8 cellular contexts compared by ENCODE assay signal in genomic region chr11:120432056-120433018, GRCh38.
DNase-seq lines count a peak whose midpoint lies in the region; ATAC-seq and TF ChIP-seq lines count a peak whose summit lies in the region.

No MANE protein-coding gene starts in this region.

- no peak overlapping the region for H4K8ac ChIP-seq in mesenchymal stem cell (ENCODE audit: low read length)

- peaks cover 7% of the 10 kb centered on the region for H3K79me1 ChIP-seq in mesenchymal stem cell (replicated peaks; ENCODE audit: low read length, poor library complexity, severe bottlenecking)

- no peak overlapping the region for H2AFZ ChIP-seq in mesenchymal stem cell (ENCODE audit: low read depth, low read length)

- intact Hi-C loops in breast epithelium (cut with DNase I; ENCODE audit: low total_unique reads), result no loop called here

- H2AK5ac ChIP-seq in mesenchymal stem cell (ENCODE audit: low read length, severe bottlenecking), result no peak overlapping the region

- H3K14ac ChIP-seq in mesenchymal stem cell (ENCODE audit: low read length in 2 of 2), result no peak overlapping the region

- no peaks in the 10 kb centered on the region for H3K9me3 ChIP-seq in breast epithelium
- no peaks in the 10 kb centered on the region for H3K9me3 ChIP-seq in mesenchymal stem cell (ENCODE audit: control insufficient read depth, low read length)

- no peak overlapping the region for H2BK12ac ChIP-seq in mesenchymal stem cell (ENCODE audit: low read length in 2 of 2)

- H3K9ac ChIP-seq in mesenchymal stem cell (ENCODE audit: low read length), result peak overlapping the region; percentile 91

- no peak for TF ChIP-seq POLR2A in breast epithelium (IDR thresholded peaks at IDR 0.05)

- H2BK120ac ChIP-seq in mesenchymal stem cell (ENCODE audit: low read depth, low read length), result no peak overlapping the region

- no peaks in the 10 kb centered on the region for H3K27me3 ChIP-seq in breast epithelium
- no peaks in the 10 kb centered on the region for H3K27me3 ChIP-seq in mesenchymal stem cell (ENCODE audit: control insufficient read depth in 1 of 2, insufficient read depth in 1 of 2, low read length in 2 of 2)

- ATAC-seq in activated CD4-positive, CD25-positive, alpha-beta regulatory T cell treated with anti-CD3 and anti-CD28 coated beads, Interleukin-2, amount 50 U/mL, for 24 hours, result peak; percentile 93 to 98
- ATAC-seq in HG02759 (IDR thresholded peaks at IDR 0.05; ENCODE audit: unreplicated experiment), result no peak

- WGBS in mesenchymal stem cell, result 7% methylated on average over 4 of the region's 4 CpGs

- no peak overlapping the region for H2BK15ac ChIP-seq in mesenchymal stem cell (ENCODE audit: low read depth, poor library complexity, severe bottlenecking)

- H4K91ac ChIP-seq in mesenchymal stem cell (ENCODE audit: low read length), result no peak overlapping the region

- no peak for TF ChIP-seq CTCF in breast epithelium (IDR thresholded peaks at IDR 0.05)

- H3K36me3 ChIP-seq in breast epithelium (no peaks in the 10 kb centered on the region), mesenchymal stem cell (ENCODE audit: control insufficient read depth in 1 of 2, insufficient read depth in 2 of 2, low read depth in 1 of 2, low read length in 2 of 2) (peaks cover 1 to 46% of the 10 kb centered on the region in 2 experiments)

- no peak overlapping the region for H3K23ac ChIP-seq in mesenchymal stem cell (ENCODE audit: low read length in 2 of 2)

- H3K4me2 ChIP-seq in mesenchymal stem cell (ENCODE audit: low read length, poor library complexity, severe bottlenecking), result no peak overlapping the region

- H3K18ac ChIP-seq in mesenchymal stem cell (ENCODE audit: low read depth in 1 of 2, low read length in 2 of 2), result no peak overlapping the region

- H2BK5ac ChIP-seq in mesenchymal stem cell (ENCODE audit: low read depth, low read length, poor library complexity, severe bottlenecking), result no peak overlapping the region

- H3K4me1 ChIP-seq in breast epithelium (no peaks in the 10 kb centered on the region), mesenchymal stem cell (ENCODE audit: control insufficient read depth, insufficient read depth, low read depth, low read length) (peaks cover 8% of the 10 kb centered on the region)

- no peak overlapping the region for H3K4ac ChIP-seq in mesenchymal stem cell (ENCODE audit: low read depth in 1 of 2, low read length in 2 of 2)

- no peak for DNase-seq in activated CD4-positive, CD25-positive, alpha-beta regulatory T cell (lab: John Stamatoyannopoulos, UW)
- peak; percentile 73 for DNase-seq in NCI-H460 (ENCODE audit: extremely low read depth, low read depth)
- DNase-seq in breast epithelium (ENCODE audit: low spot score in 2 of 2), result peak in 1 of 2 donors; percentile 50
- DNase-seq in mesenchymal stem cell, result peak; percentile 99
- DNase-seq in COLO668 (lab: John Stamatoyannopoulos, UW; ENCODE audit: unreplicated experiment), result no peak
- DNase-seq in NCI-H1930 (lab: John Stamatoyannopoulos, UW), result no peak

- H3K4me3 ChIP-seq in breast epithelium, result no peak overlapping the region
- peak overlapping the region in 1 of 2 experiments; percentile 69 for H3K4me3 ChIP-seq in mesenchymal stem cell (ENCODE audit: insufficient read depth in 1 of 2, low read depth in 1 of 2, low read length in 2 of 2)

- H3K27ac ChIP-seq in breast epithelium (peak overlapping the region; percentile 77 to 84), mesenchymal stem cell (ENCODE audit: low read length, poor library complexity, severe bottlenecking) (peak overlapping the region; percentile 98)

Comparison
In these comparisons a context has a peak if more than half of its experiments do, and no peak if none do; other contexts are left out.
1. DNase-seq: peak in NCI-H460 (single experiment) and mesenchymal stem cell (single experiment); none in activated CD4-positive, CD25-positive, alpha-beta regulatory T cell (0 of 4), COLO668 (single experiment) and NCI-H1930 (0 of 2).